ENCODE assay signal across 13 cellular contexts in the genomic region with DNA sequence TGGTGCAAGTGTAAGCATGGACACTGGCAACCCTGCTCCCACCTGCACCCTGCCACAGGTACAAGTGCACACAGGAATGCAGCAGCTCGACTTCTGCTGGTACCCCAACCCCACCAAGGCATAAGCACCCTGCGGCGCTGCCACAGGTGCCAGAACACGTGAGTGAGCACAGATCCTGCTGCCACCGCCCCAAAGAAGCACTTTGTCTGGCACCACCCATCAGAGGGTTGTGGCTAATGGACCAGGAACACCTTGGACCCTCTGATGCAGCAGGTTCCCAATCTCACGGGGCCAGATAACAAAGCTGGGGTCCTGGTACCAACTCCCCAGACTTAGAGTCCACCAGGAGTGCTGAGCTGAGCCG. TPM values are rescaled to one million over a fixed set of nuclear protein-coding genes. Genes with fewer than 3 reads are reported as not detected.
"Had no signal": no experiment of that assay in that cellular context is flagged by ENCODE, and none has a peak within 500 bp of the region (broad histone marks: within the 10 kb centered on the region; RNA-seq: fewer than 3 reads in every experiment).

No MANE protein-coding gene starts in this region.

- H2AFZ ChIP-seq: PC-9 had no signal

- H3K27ac ChIP-seq: PC-9, RWPE1, VCaP had no signal

- H3K36me3 Mint-ChIP-seq: activated naive CD4-positive, alpha-beta T cell treated with anti-CD3 and anti-CD28 coated beads, Interleukin-2, amount 10 ng/mL, durations not matched to agents 7 days and 5 days had no signal

- H3K4me3 ChIP-seq: PC-9 had no signal

- ATAC-seq: activated CD8-positive, alpha-beta memory T cell treated with anti-CD3 and anti-CD28 coated beads, Interleukin-2, amount 10 ng/mL, durations not matched to agents 7 days and 5 days had no signal

- DNase-seq: NCI-H187 treated with DMSO at 0.1 percent for 48 hours, SIG-M5 had no signal

- H3K4me3 Mint-ChIP-seq: activated CD4-positive, alpha-beta memory T cell treated with anti-CD3 and anti-CD28 coated beads, Interleukin-2, amount 10 ng/mL, durations not matched to agents 7 days and 5 days; activated CD8-positive, alpha-beta memory T cell treated with anti-CD3 and anti-CD28 coated beads, Interleukin-2, amount 10 ng/mL, durations not matched to agents 7 days and 5 days; activated naive CD4-positive, alpha-beta T cell treated with anti-CD3 and anti-CD28 coated beads, Interleukin-2, amount 10 ng/mL, durations not matched to agents 7 days and 5 days; activated naive CD8-positive, alpha-beta T cell; activated naive CD8-positive, alpha-beta T cell treated with anti-CD3 and anti-CD28 coated beads, Interleukin-2, amount 50 U/mL, for 24 hours; brain had no signal

- H3K27me3 Mint-ChIP-seq: activated naive CD8-positive, alpha-beta T cell had no signal

- H3K27ac Mint-ChIP-seq: activated CD4-positive, alpha-beta memory T cell treated with anti-CD3 and anti-CD28 coated beads, Interleukin-2, amount 10 ng/mL, durations not matched to agents 7 days and 5 days; activated CD8-positive, alpha-beta memory T cell treated with anti-CD3 and anti-CD28 coated beads, Interleukin-2, amount 10 ng/mL, durations not matched to agents 7 days and 5 days; activated naive CD4-positive, alpha-beta T cell treated with anti-CD3 and anti-CD28 coated beads, Interleukin-2, amount 10 ng/mL, durations not matched to agents 7 days and 5 days; activated naive CD8-positive, alpha-beta T cell had no signal

RNA-seq across cellular contexts. Expression of a gene that starts 32.2 kb away (rescaled TPM):
- total RNA-seq: bronchial epithelial cell, PC-9, SK-MEL-5 had no signal
